In genomic region chr1:228487336-228488106, GRCh38 we compare ENCODE assay signal across 8 cellular contexts. TPM values are rescaled to one million over a fixed set of nuclear protein-coding genes. Genes with fewer than 3 reads are reported as not detected.
DNase-seq lines count a peak whose midpoint lies in the region; ATAC-seq and TF ChIP-seq lines count a peak whose summit lies in the region.

RNF187 (plus strand) TSS chr1:228487382.

- H3K27me3 Mint-ChIP-seq in Caco-2 (ENCODE audit: insufficient read depth, unreplicated experiment) (no peaks in the 10 kb centered on the region), activated B cell treated with CpG ODN at 0.5 μM for 24 hours (no peaks in the 10 kb centered on the region), mesothelial cell of epicardium (ENCODE audit: low read depth) (peaks cover 8% of the 10 kb centered on the region)

- peak within 1 kb of the TSS; percentile 100 for H3K27ac ChIP-seq in effector memory CD4-positive, alpha-beta T cell (ENCODE audit: insufficient read depth, low read length, poor library complexity, severe bottlenecking)

- H3K4me1 Mint-ChIP-seq in Caco-2 (ENCODE audit: low read depth, unreplicated experiment): peaks cover 12% of the 10 kb centered on the region
- H3K4me1 Mint-ChIP-seq in activated B cell treated with CpG ODN at 0.5 μM for 24 hours: peaks cover 39% of the 10 kb centered on the region
- peaks cover 11% of the 10 kb centered on the region for H3K4me1 Mint-ChIP-seq in mesothelial cell of epicardium

- H3K4me3 Mint-ChIP-seq in Caco-2 (ENCODE audit: unreplicated experiment): peak within 1 kb of the TSS; percentile 92
- H3K4me3 Mint-ChIP-seq in activated B cell treated with CpG ODN at 0.5 μM for 24 hours: peak within 1 kb of the TSS; percentile 94
- H3K4me3 Mint-ChIP-seq in mesothelial cell of epicardium: peak within 1 kb of the TSS; percentile 93

- intact Hi-C loops in Caco-2 (cut with micrococcal nuclease; ENCODE audit: unreplicated experiment) (loop anchor here (1.0 kb wide), 1 partner anchor 30 kb away; a partner anchor contains a TSS), activated B cell treated with CpG ODN at 0.5 μM for 24 hours (cut with micrococcal nuclease) (loop anchor here (1.0 to 10.0 kb wide), 10 partner anchors 14 to 699 kb away; partner anchors contain the start of genes ARF1, GUK1, MRPL55 and TRIM11)

- TF ChIP-seq CTCF in Caco-2 (IDR thresholded peaks at IDR 0.05; ENCODE audit: insufficient read depth in 1 of 2, low read depth in 1 of 2, low read length in 1 of 2, severe bottlenecking in 1 of 2, unreplicated experiment in 1 of 2): no peak
- no peak for TF ChIP-seq CTCF in GM20000 (IDR thresholded peaks at IDR 0.05; ENCODE audit: extremely low read depth, missing control alignments)
- no peak for TF ChIP-seq CTCF in activated B cell treated with CpG ODN at 0.5 μM for 24 hours (IDR thresholded peaks at IDR 0.05)
- TF ChIP-seq CTCF in mesothelial cell of epicardium (IDR thresholded peaks at IDR 0.05; ENCODE audit: unreplicated experiment): no peak

- ATAC-seq in activated B cell treated with CpG ODN at 0.5 μM for 24 hours (ENCODE audit: low read depth): peak; percentile 73

- DNase-seq in Caco-2 (peak in 1 of 2 experiments; percentile 47), GM20000 (ENCODE audit: low spot score) (peak; percentile 96), HPDE6-E6E7 (ENCODE audit: extremely low spot score) (peak; percentile 28), activated B cell treated with CpG ODN at 0.5 μM for 24 hours (peak; percentile 98), mesothelial cell of epicardium (ENCODE audit: low spot score in 2 of 2, unreplicated experiment in 2 of 2) (peak in 1 of 2 experiments; percentile 89), NCI-H2107 treated with DMSO at 0.1 percent for 48 hours (lab: John Stamatoyannopoulos, UW; ENCODE audit: unreplicated experiment) (no peak)
- DNase-seq in effector memory CD4-positive, alpha-beta T cell: peak; percentile 57 to 71 (median 58)
- DNase-seq in stimulated activated CD8-positive, alpha-beta memory T cell treated with anti-CD3 and anti-CD28 coated beads, Interleukin-7, amount 100 ng/mL, for 1 hour (ENCODE audit: low read depth in 2 of 2): peak; percentile 67 to 73

- CTCF ChIA-PET in Caco-2 (lab: Charles Lee) (no interaction called here), activated B cell treated with CpG ODN at 0.5 μM for 24 hours (lab: Charles Lee) (interaction anchor here (0.6 to 1.6 kb wide), 2 partner anchors 19 to 357 kb away, joined by 3 to 6 read pairs; no protein-coding TSS in a partner anchor)

- H3K36me3 Mint-ChIP-seq in Caco-2 (ENCODE audit: insufficient read depth, unreplicated experiment) (peaks cover 17% of the 10 kb centered on the region), activated B cell treated with CpG ODN at 0.5 μM for 24 hours (ENCODE audit: low read depth) (peaks cover 31% of the 10 kb centered on the region), mesothelial cell of epicardium (peaks cover 19% of the 10 kb centered on the region)

- no peaks in the 10 kb centered on the region for H3K27me3 ChIP-seq in Caco-2 (replicated peaks; ENCODE audit: control insufficient read depth, insufficient read depth, low read length)
- no peaks in the 10 kb centered on the region for H3K27me3 ChIP-seq in effector memory CD4-positive, alpha-beta T cell (replicated peaks; ENCODE audit: control insufficient read depth, insufficient read depth, low read length, poor library complexity, severe bottlenecking)

- peaks cover 4% of the 10 kb centered on the region; the same call in 1 of the 2 replicates for H3K36me3 ChIP-seq in Caco-2 (ENCODE audit: control insufficient read depth, insufficient read depth, low read length)
- peaks cover 8% of the 10 kb centered on the region for H3K36me3 ChIP-seq in effector memory CD4-positive, alpha-beta T cell (ENCODE audit: control insufficient read depth, insufficient read depth, low read length)

- peak within 1 kb of the TSS; percentile 82 for H3K4me3 ChIP-seq in Caco-2 (ENCODE audit: low read depth, low read length)
- peak within 1 kb of the TSS; percentile 87 for H3K4me3 ChIP-seq in effector memory CD4-positive, alpha-beta T cell (ENCODE audit: insufficient read depth, low read depth, low read length, poor library complexity, severe bottlenecking)

- peak within 1 kb of the TSS; percentile 99 for H3K27ac Mint-ChIP-seq in Caco-2 (ENCODE audit: unreplicated experiment)
- peak within 1 kb of the TSS; percentile 100 for H3K27ac Mint-ChIP-seq in activated B cell treated with CpG ODN at 0.5 μM for 24 hours
- H3K27ac Mint-ChIP-seq in mesothelial cell of epicardium: peak within 1 kb of the TSS; percentile 99

- peaks cover 5% of the 10 kb centered on the region; the same call in 1 of the 2 replicates for H3K4me1 ChIP-seq in Caco-2
- H3K4me1 ChIP-seq in effector memory CD4-positive, alpha-beta T cell (ENCODE audit: control insufficient read depth, insufficient read depth, low read length, poor library complexity, severe bottlenecking): peaks cover 24% of the 10 kb centered on the region

- no peaks in the 10 kb centered on the region for H3K9me3 ChIP-seq in Caco-2
- no peaks in the 10 kb centered on the region for H3K9me3 ChIP-seq in effector memory CD4-positive, alpha-beta T cell (ENCODE audit: control insufficient read depth, low read length)

- POLR2A ChIA-PET in Caco-2 (lab: Charles Lee) (interaction anchor here (0.6 to 1.5 kb wide), 2 partner anchors 30 to 321 kb away, joined by 4 to 6 read pairs; a partner anchor contains a TSS), activated B cell treated with CpG ODN at 0.5 μM for 24 hours (lab: Charles Lee) (interaction anchor here (0.7 to 2.6 kb wide), 15 partner anchors 10 to 493 kb away, joined by 3 to 46 read pairs (median 6); partner anchors contain the start of genes IBA57, MRPL55 and TRIM11)

- no peaks in the 10 kb centered on the region for H3K9me3 Mint-ChIP-seq in Caco-2 (ENCODE audit: unreplicated experiment)
- no peaks in the 10 kb centered on the region for H3K9me3 Mint-ChIP-seq in activated B cell treated with CpG ODN at 0.5 μM for 24 hours
- H3K9me3 Mint-ChIP-seq in mesothelial cell of epicardium: no peaks in the 10 kb centered on the region

- BruUV-seq in Caco-2 (replicated peaks; lab: Mats Ljungman, UMichigan): no TSS peak

RNA-seq across cellular contexts. Expression of gene RNF187, which starts in this region (rescaled TPM):
- total RNA-seq in Caco-2 (2022): 128 and 164 TPM in 2 replicates
- 64.0 and 73.0 TPM in 2 replicates for total RNA-seq in activated B cell treated with CpG ODN at 0.5 μM for 24 hours
- total RNA-seq in mesothelial cell of epicardium: 83.0 to 85.1 TPM (median 84.3 TPM) in 3 replicates
